Comparison of ENCODE assay signal across 14 cellular contexts in the genomic region with DNA sequence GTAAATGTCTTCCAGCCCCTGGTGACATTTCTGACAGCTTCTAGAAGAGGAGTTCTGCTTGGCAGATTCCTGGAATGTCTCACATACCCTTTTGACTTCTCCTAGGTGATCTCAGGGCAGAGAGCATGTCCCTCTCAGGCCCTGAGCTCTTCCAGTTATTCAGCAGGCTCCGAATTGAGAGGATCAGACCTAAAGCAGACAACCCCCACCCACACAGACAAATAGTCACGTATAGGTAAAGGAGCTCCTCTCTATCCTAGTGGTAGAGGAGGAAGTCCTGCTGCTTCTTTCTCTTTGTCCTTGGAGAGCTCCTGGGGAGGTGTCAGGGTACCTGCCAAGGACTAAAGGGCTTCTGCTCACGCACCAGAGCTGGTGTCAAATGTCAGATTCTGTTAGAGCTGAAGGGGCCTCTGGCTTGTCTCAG.
"Had no signal": no experiment of that assay in that cellular context is flagged by ENCODE, and none has a peak within 500 bp of the region (broad histone marks: within the 10 kb centered on the region; RNA-seq: fewer than 3 reads in every experiment).

No MANE protein-coding gene starts in this region.

- H3K9me3 ChIP-seq: breast epithelium, upper lobe of right lung had no signal

- H3K9me3 Mint-ChIP-seq: activated CD4-positive, alpha-beta memory T cell treated with anti-CD3 and anti-CD28 coated beads, Interleukin-2, amount 10 ng/mL, durations not matched to agents 7 days and 5 days; natural killer cell treated with Interleukin-12 subunit alpha and Interleukin-12 subunit beta and Interleukin-15 and Interleukin-18, amount 100 ng/mL, for 72 hours; stimulated activated naive CD8-positive, alpha-beta T cell treated with anti-CD3 and anti-CD28 coated beads, Interleukin-15, Interleukin-2, amounts not matched to agents 100 ng/mL and 50 ng/mL, for 24 hours had no signal

- H3K4me1 ChIP-seq: breast epithelium, foreskin keratinocyte, upper lobe of right lung had no signal

- H3K4me3 ChIP-seq: breast epithelium, dorsolateral prefrontal cortex, upper lobe of right lung had no signal

- H3K27me3 ChIP-seq: breast epithelium, upper lobe of right lung had no signal

- H3K27ac ChIP-seq: breast epithelium, dorsolateral prefrontal cortex, foreskin keratinocyte, upper lobe of right lung had no signal

- H3K36me3 Mint-ChIP-seq: natural killer cell treated with Interleukin-12 subunit alpha and Interleukin-12 subunit beta and Interleukin-15 and Interleukin-18, amount 100 ng/mL, for 72 hours had no signal

- DNase-seq: activated CD4-positive, alpha-beta memory T cell treated with anti-CD3 and anti-CD28 coated beads, Interleukin-2, amount 10 ng/mL, durations not matched to agents 7 days and 5 days; activated CD4-positive, alpha-beta T cell treated with anti-CD3 and anti-CD28 coated beads for 36 hours; aorta; dorsolateral prefrontal cortex; foreskin keratinocyte; head of caudate nucleus; left colon; stimulated activated CD4-positive, alpha-beta T cell treated with anti-CD3 and anti-CD28 coated beads, Interleukin-2, amount 100 ng/mL, for 48 hours; stimulated activated CD8-positive, alpha-beta memory T cell treated with anti-CD3 and anti-CD28 coated beads, Interleukin-4, amount 100 ng/mL, for 48 hours; T-helper 9 cell; upper lobe of right lung had no signal

- H3K4me3 Mint-ChIP-seq: activated CD4-positive, alpha-beta memory T cell treated with anti-CD3 and anti-CD28 coated beads, Interleukin-2, amount 10 ng/mL, durations not matched to agents 7 days and 5 days; activated CD4-positive, alpha-beta T cell treated with anti-CD3 and anti-CD28 coated beads for 36 hours; natural killer cell treated with Interleukin-12 subunit alpha and Interleukin-12 subunit beta and Interleukin-15 and Interleukin-18, amount 100 ng/mL, for 72 hours; stimulated activated naive CD8-positive, alpha-beta T cell treated with anti-CD3 and anti-CD28 coated beads, Interleukin-15, Interleukin-2, amounts not matched to agents 100 ng/mL and 50 ng/mL, for 24 hours had no signal

- H3K36me3 ChIP-seq: breast epithelium, upper lobe of right lung had no signal

- H3K4me1 Mint-ChIP-seq: activated CD4-positive, alpha-beta memory T cell treated with anti-CD3 and anti-CD28 coated beads, Interleukin-2, amount 10 ng/mL, durations not matched to agents 7 days and 5 days; activated CD4-positive, alpha-beta T cell treated with anti-CD3 and anti-CD28 coated beads for 36 hours had no signal

- H3K27ac Mint-ChIP-seq: activated CD4-positive, alpha-beta memory T cell treated with anti-CD3 and anti-CD28 coated beads, Interleukin-2, amount 10 ng/mL, durations not matched to agents 7 days and 5 days; activated CD4-positive, alpha-beta T cell treated with anti-CD3 and anti-CD28 coated beads for 36 hours; natural killer cell treated with Interleukin-12 subunit alpha and Interleukin-12 subunit beta and Interleukin-15 and Interleukin-18, amount 100 ng/mL, for 72 hours; stimulated activated naive CD8-positive, alpha-beta T cell treated with anti-CD3 and anti-CD28 coated beads, Interleukin-15, Interleukin-2, amounts not matched to agents 100 ng/mL and 50 ng/mL, for 24 hours had no signal
